8 cellular contexts compared by ENCODE assay signal in the genomic region with DNA sequence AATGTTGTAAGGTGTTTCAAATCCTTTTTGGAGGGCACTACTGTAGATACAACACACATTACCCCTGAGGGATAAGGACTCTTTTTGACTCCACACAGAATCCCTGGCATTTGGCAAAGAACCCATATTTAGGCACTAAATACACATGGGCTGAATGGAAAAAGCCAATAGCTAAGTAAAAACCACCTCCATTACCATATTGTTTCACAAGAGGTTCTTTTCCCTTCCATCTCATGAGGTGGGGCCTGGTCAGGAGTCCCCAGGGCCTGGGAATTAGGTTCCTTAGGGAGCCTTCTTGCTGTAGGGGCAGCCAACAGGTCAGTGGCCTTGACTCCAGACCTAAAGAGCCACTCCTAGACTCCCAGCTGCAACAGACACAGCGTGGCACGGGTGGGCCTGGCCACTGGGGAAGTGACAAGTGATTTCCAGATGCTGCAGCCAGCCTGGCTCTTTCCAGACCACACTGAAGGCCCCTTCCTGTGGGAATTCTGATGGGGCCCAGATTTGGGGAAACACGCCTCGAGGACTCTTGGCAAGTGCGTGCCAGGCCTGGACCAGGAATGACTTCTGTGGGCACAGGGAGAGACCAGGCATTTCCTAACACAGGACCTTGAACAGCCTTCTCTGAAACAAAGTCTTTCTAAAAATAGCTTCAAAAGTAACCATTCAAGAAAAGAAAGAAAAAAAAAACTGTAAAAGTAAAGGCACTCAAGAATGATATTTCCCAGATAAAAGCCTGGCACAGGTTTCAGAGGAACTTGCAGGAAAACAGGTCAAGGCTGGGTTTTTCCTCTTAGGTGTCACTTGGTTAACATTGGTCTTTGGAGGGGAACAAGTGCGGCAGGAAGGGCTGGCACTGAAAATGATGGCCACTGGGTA. TPM values are rescaled to one million over a fixed set of nuclear protein-coding genes. Genes with fewer than 3 reads are reported as not detected.
DNase-seq lines count a peak whose midpoint lies in the region; ATAC-seq and TF ChIP-seq lines count a peak whose summit lies in the region.

No MANE protein-coding gene starts in this region.

- H3K27ac Mint-ChIP-seq in activated T-cell treated with anti-CD3 and anti-CD28 coated beads, Interleukin-2, amount 50 U/mL, for 72 hours = peak overlapping the region; percentile 98

- BruUV-seq in mammary epithelial cell (replicated peaks; lab: Mats Ljungman, UMichigan) = TSS peak; percentile 96

- H3K14ac ChIP-seq in mesenchymal stem cell (ENCODE audit: low read length in 2 of 2) = peak overlapping the region; percentile 7 to 90

- H2AFZ ChIP-seq in mammary epithelial cell (ENCODE audit: low read depth, low read length) (no peak overlapping the region), mesenchymal stem cell (ENCODE audit: low read depth, low read length) (no peak overlapping the region)

- H2BK12ac ChIP-seq in mesenchymal stem cell (ENCODE audit: low read length in 2 of 2) = peak overlapping the region; percentile 93 to 96

- no peak for ATAC-seq in activated T-cell treated with anti-CD3 and anti-CD28 coated beads, Interleukin-2, amount 50 U/mL, for 72 hours (replicated peaks in 1 of 2)

- peak overlapping the region; percentile 98 for H2BK120ac ChIP-seq in mesenchymal stem cell (ENCODE audit: low read depth, low read length)

- intact Hi-C loops in mammary epithelial cell (cut with micrococcal nuclease) = no loop called here

- H2BK5ac ChIP-seq in mesenchymal stem cell (ENCODE audit: low read depth, low read length, poor library complexity, severe bottlenecking) = peak overlapping the region; percentile 80

- dilution Hi-C loops in mammary epithelial cell (cut with HindIII; ENCODE audit: low sequenced_read_pairs) = loop anchor here (10.0 kb wide), 1 partner anchor 256 kb away; a partner anchor contains a TSS

- DNase-seq in activated T-cell treated with anti-CD3 and anti-CD28 coated beads, Interleukin-2, amount 50 U/mL, for 72 hours = no peak
- DNase-seq in activated T-cell treated with anti-CD3 and anti-CD28 coated beads, Interleukin-2, amount 50 U/mL, for 1 hour = no peak
- DNase-seq in mammary epithelial cell (peak; percentile 20), mesenchymal stem cell (peak; percentile 97), GM19240 (ENCODE audit: insufficient read length, low spot score) (no peak), OCI-M1 (lab: John Stamatoyannopoulos, UW) (no peak)
- no peak for DNase-seq in stimulated activated CD4-positive, alpha-beta T cell treated with anti-CD3 and anti-CD28 coated beads, Interleukin-2, amount 100 ng/mL, for 24 hours

- H4K91ac ChIP-seq in mesenchymal stem cell (ENCODE audit: low read length) = peak overlapping the region; percentile 99

- peak overlapping the region; percentile 97 to 99 for H3K18ac ChIP-seq in mesenchymal stem cell (ENCODE audit: low read depth in 1 of 2, low read length in 2 of 2)

- H2AK5ac ChIP-seq in mesenchymal stem cell (ENCODE audit: low read length, severe bottlenecking) = peak overlapping the region; percentile 100

- H3K36me3 Mint-ChIP-seq in activated T-cell treated with anti-CD3 and anti-CD28 coated beads, Interleukin-2, amount 50 U/mL, for 72 hours (ENCODE audit: insufficient read depth in 2 of 2) = peaks cover 6 to 13% of the 10 kb centered on the region in 2 donors

- peak overlapping the region in 1 of 2 experiments; percentile 23 for H3K23ac ChIP-seq in mesenchymal stem cell (ENCODE audit: low read length in 2 of 2)

- H3K27me3 ChIP-seq in mammary epithelial cell (ENCODE audit: insufficient read depth, low read length) = no peaks in the 10 kb centered on the region
- H3K27me3 ChIP-seq in mesenchymal stem cell (ENCODE audit: control insufficient read depth in 1 of 2, insufficient read depth in 1 of 2, low read length in 2 of 2) = no peaks in the 10 kb centered on the region

- H3K4me2 ChIP-seq in mammary epithelial cell (ENCODE audit: insufficient read depth, low read depth, low read length) (peak overlapping the region; percentile 8), mesenchymal stem cell (ENCODE audit: low read length, poor library complexity, severe bottlenecking) (no peak overlapping the region)

- H3K4me1 ChIP-seq in mammary epithelial cell (ENCODE audit: insufficient read depth, low read length) (peaks cover 76% of the 10 kb centered on the region), mesenchymal stem cell (ENCODE audit: control insufficient read depth, insufficient read depth, low read depth, low read length) (peaks cover 33% of the 10 kb centered on the region), urinary bladder (ENCODE audit: insufficient read depth) (peaks cover 4% of the 10 kb centered on the region)

- H4K20me1 ChIP-seq in mammary epithelial cell (ENCODE audit: insufficient read depth, low read length) = no peaks in the 10 kb centered on the region

- CTCF ChIA-PET in mammary epithelial cell (lab: Charles Lee; ENCODE audit: low non-redundant PET) = no interaction called here

- TF ChIP-seq CTCF in mammary epithelial cell (conservative IDR thresholded peaks at IDR 0.05 in 1 of 2, IDR thresholded peaks at IDR 0.05 in 1 of 2; ENCODE audit: extremely low read depth in 1 of 2, insufficient read depth in 1 of 2, low read depth in 1 of 2, low read length in 2 of 2) = no peak

- H3K4ac ChIP-seq in mesenchymal stem cell (ENCODE audit: low read depth in 1 of 2, low read length in 2 of 2) = peak overlapping the region; percentile 99

- H4K8ac ChIP-seq in mesenchymal stem cell (ENCODE audit: low read length) = peak overlapping the region; percentile 96

- H3K79me1 ChIP-seq in mesenchymal stem cell (replicated peaks; ENCODE audit: low read length, poor library complexity, severe bottlenecking) = peaks cover 6% of the 10 kb centered on the region

- WGBS in mammary epithelial cell (ENCODE audit: low coverage, missing lambda C conversion rate) = 16% methylated on average over 6 of the region's 6 CpGs
- 27% methylated on average over 6 of the region's 6 CpGs for WGBS in mesenchymal stem cell
- WGBS in urinary bladder = 27% methylated on average over 6 of the region's 6 CpGs

- H3K36me3 ChIP-seq in mammary epithelial cell (ENCODE audit: insufficient read depth, low read length) (peaks cover 15% of the 10 kb centered on the region), mesenchymal stem cell (ENCODE audit: control insufficient read depth in 1 of 2, insufficient read depth in 2 of 2, low read depth in 1 of 2, low read length in 2 of 2) (peaks cover 32 to 55% of the 10 kb centered on the region in 2 experiments), urinary bladder (ENCODE audit: insufficient read depth) (no peaks in the 10 kb centered on the region)

- H3K9me3 ChIP-seq in mammary epithelial cell (replicated peaks; ENCODE audit: insufficient read depth, low read length) (no peaks in the 10 kb centered on the region), mesenchymal stem cell (ENCODE audit: control insufficient read depth, low read length) (no peaks in the 10 kb centered on the region)

- peaks cover 80% of the 10 kb centered on the region for H3K79me2 ChIP-seq in mammary epithelial cell (ENCODE audit: insufficient read depth, low read length)

- H3K4me1 Mint-ChIP-seq in activated T-cell treated with anti-CD3 and anti-CD28 coated beads, Interleukin-2, amount 50 U/mL, for 72 hours (ENCODE audit: low read depth) = peaks cover 42% of the 10 kb centered on the region

- peak overlapping the region; percentile 97 for H3K27ac ChIP-seq in mammary epithelial cell (ENCODE audit: insufficient read depth, low read depth, low read length)
- peak overlapping the region; percentile 96 for H3K27ac ChIP-seq in mesenchymal stem cell (ENCODE audit: low read length, poor library complexity, severe bottlenecking)
- peak overlapping the region; percentile 89 for H3K27ac ChIP-seq in urinary bladder (ENCODE audit: low read depth)

- in situ Hi-C loops in mammary epithelial cell (cut with MboI; ENCODE audit: low sequenced_read_pairs in 2 of 2) = no loop called here

- peak overlapping the region; percentile 74 to 89 for H3K4me3 Mint-ChIP-seq in activated T-cell treated with anti-CD3 and anti-CD28 coated beads, Interleukin-2, amount 50 U/mL, for 72 hours

- peak overlapping the region; percentile 46 for H2BK15ac ChIP-seq in mesenchymal stem cell (ENCODE audit: low read depth, poor library complexity, severe bottlenecking)

- H3K9me3 Mint-ChIP-seq in activated T-cell treated with anti-CD3 and anti-CD28 coated beads, Interleukin-2, amount 50 U/mL, for 72 hours = no peaks in the 10 kb centered on the region

- H3K9ac ChIP-seq in mammary epithelial cell (ENCODE audit: insufficient read depth, low read length) (peak overlapping the region; percentile 59), mesenchymal stem cell (ENCODE audit: low read length) (peak overlapping the region; percentile 77)

- H3K27me3 Mint-ChIP-seq in activated T-cell treated with anti-CD3 and anti-CD28 coated beads, Interleukin-2, amount 50 U/mL, for 72 hours (ENCODE audit: low read depth) = no peaks in the 10 kb centered on the region

- H3K4me3 ChIP-seq in mammary epithelial cell (replicated peaks in 1 of 3; ENCODE audit: insufficient read depth in 1 of 3, low read depth in 2 of 3, low read length in 3 of 3) (no peak overlapping the region), mesenchymal stem cell (ENCODE audit: insufficient read depth in 1 of 2, low read depth in 1 of 2, low read length in 2 of 2) (no peak overlapping the region), urinary bladder (ENCODE audit: low read depth, low read length) (no peak overlapping the region)

RNA-seq across cellular contexts. Expression of a gene that starts 18.1 kb away (rescaled TPM):
- 10 to 100 TPM; 33.8 to 48.8 TPM for total RNA-seq in activated T-cell treated with anti-CD3 and anti-CD28 coated beads, Interleukin-2, amount 50 U/mL, for 72 hours
- total RNA-seq in mammary epithelial cell = 10 to 100 TPM; 29.3 to 88.6 TPM
- polyA plus RNA-seq in mammary epithelial cell = 20.8 TPM
- 43.7 TPM for polyA minus RNA-seq in mammary epithelial cell
- 42.7 TPM for polyA plus RNA-seq in mesenchymal stem cell (2013, experiment 1 of 2)
- 38.8 TPM for polyA plus RNA-seq in mesenchymal stem cell (2013, experiment 2 of 2)
- 12.2 TPM for total RNA-seq in urinary bladder
- 12.5 TPM for polyA plus RNA-seq in urinary bladder

RNA-seq across cellular contexts. Expression of a gene that starts 40.6 kb away (rescaled TPM):
- total RNA-seq in activated T-cell treated with anti-CD3 and anti-CD28 coated beads, Interleukin-2, amount 50 U/mL, for 72 hours = not detected
- total RNA-seq in mammary epithelial cell = not detected
- polyA plus RNA-seq in mammary epithelial cell = not detected
- polyA minus RNA-seq in mammary epithelial cell = not detected
- polyA plus RNA-seq in mesenchymal stem cell (2013, experiment 1 of 2) = not detected
- polyA plus RNA-seq in mesenchymal stem cell (2013, experiment 2 of 2) = not detected
- not detected for total RNA-seq in urinary bladder
- not detected for polyA plus RNA-seq in urinary bladder

Comparison
In these comparisons a context has a peak if more than half of its experiments do, and no peak if none do; other contexts are left out.
1. DNase-seq: peak in mammary epithelial cell (single experiment) and mesenchymal stem cell (single experiment); none in activated T-cell treated with anti-CD3 and anti-CD28 coated beads, Interleukin-2, amount 50 U/mL, for 72 hours (0 of 2), activated T-cell treated with anti-CD3 and anti-CD28 coated beads, Interleukin-2, amount 50 U/mL, for 1 hour (single experiment), GM19240 (single experiment), stimulated activated CD4-positive, alpha-beta T cell treated with anti-CD3 and anti-CD28 coated beads, Interleukin-2, amount 100 ng/mL, for 24 hours (0 of 2) and OCI-M1 (single experiment).
2. Peak in every context shown above with its lines, with median percentiles within 50 percentile points of each other: H3K27ac ChIP-seq.